In the genomic region with DNA sequence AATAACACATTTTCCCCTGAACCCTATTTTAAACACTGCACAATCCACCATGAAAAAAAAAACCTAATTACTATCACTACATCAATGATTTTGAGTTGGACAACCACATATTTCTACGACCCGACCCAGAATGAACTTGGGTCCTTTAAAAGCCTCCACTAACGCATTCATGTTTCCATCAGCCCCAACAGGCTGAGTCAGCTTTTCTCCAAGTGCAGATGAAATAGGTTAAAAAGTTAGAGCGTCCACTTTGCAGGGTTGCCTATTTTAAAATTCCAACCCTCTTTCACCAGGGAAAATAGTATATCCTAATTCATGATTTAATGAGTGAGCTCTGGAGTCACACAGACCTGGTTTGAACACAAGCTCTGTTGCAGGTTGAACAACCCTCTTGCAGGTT, we compare ENCODE assay signal across 6 cellular contexts.
"Had no signal": no experiment of that assay in that cellular context is flagged by ENCODE, and none has a peak within 500 bp of the region (broad histone marks: within the 10 kb centered on the region; RNA-seq: fewer than 3 reads in every experiment).

No MANE protein-coding gene starts in this region.

- DNase-seq: KBM-7, KG1 had no signal

- ATAC-seq: K562 had no signal

- H3K27ac ChIP-seq: HL-60, KMS-11 had no signal

- H3K4me3 ChIP-seq: K562 had no signal

- FAIRE-seq: HTR-8/SVneo, K562 had no signal

- H3K4me2 ChIP-seq: KMS-11 had no signal

- H3K9ac ChIP-seq: KMS-11 had no signal
